Comparison of ENCODE assay signal across 25 cellular contexts in the genomic region with DNA sequence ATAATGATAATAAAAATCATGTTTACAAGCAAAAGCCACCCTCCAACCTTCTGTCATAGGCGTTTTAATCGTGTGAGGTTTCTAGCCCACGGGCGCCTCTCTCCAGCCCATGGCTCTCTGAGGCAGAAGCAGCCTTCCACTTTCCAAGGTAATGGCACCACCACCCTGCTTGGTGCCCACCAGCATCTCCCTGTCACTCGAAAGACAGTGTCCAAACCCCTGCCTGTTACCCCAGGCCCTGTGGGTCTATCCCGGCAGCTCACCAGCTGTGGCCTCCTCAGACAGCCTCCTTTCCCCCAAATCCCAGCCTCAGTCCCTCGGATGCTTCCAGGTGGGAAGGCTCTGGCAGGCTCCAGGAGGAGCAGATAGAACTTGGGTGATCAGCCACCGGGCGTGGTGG.
"Had no signal": no experiment of that assay in that cellular context is flagged by ENCODE, and none has a peak within 500 bp of the region (broad histone marks: within the 10 kb centered on the region; RNA-seq: fewer than 3 reads in every experiment).

No MANE protein-coding gene starts in this region.

- DNase-seq: colonic mucosa; dermis blood vessel endothelial cell; effector memory CD4-positive, alpha-beta T cell; erythroblast; esophagus squamous epithelium; foreskin melanocyte; mesenchymal stem cell; mucosa of descending colon; naive B cell; stimulated activated CD4-positive, alpha-beta T cell treated with anti-CD3 and anti-CD28 coated beads, Interleukin-2, amount 100 ng/mL, for 24 hours; stimulated activated CD4-positive, alpha-beta T cell treated with anti-CD3 and anti-CD28 coated beads, Interleukin-4, amount 100 ng/mL, for 24 hours; stimulated activated naive CD4-positive, alpha-beta T cell treated with Interleukin-2 at 50 U/mL for 16 hours; stomach; thyroid gland; upper lobe of left lung had no signal

- H3K27ac ChIP-seq: colonic mucosa, esophagus squamous epithelium, prostate gland, right atrium auricular region, stomach, thyroid gland, upper lobe of left lung, vagina had no signal

- H3K9me3 ChIP-seq: colonic mucosa, esophagus squamous epithelium, mucosa of descending colon, prostate gland, right atrium auricular region, stomach, thyroid gland, upper lobe of left lung, vagina had no signal

- FAIRE-seq: endometrium, keratinocyte had no signal

- H3K4me2 ChIP-seq: smooth muscle cell had no signal

- H3K36me3 ChIP-seq: colonic mucosa, esophagus squamous epithelium, prostate gland, right atrium auricular region, stomach, thyroid gland, upper lobe of left lung, vagina had no signal

- ATAC-seq: left lobe of liver; mucosa of descending colon; natural killer cell treated with Interleukin-12 subunit alpha and Interleukin-12 subunit beta and Interleukin-15 and Interleukin-18, amount 100 ng/mL, for 72 hours; sciatic nerve; stimulated activated effector memory CD8-positive, alpha-beta T cell treated with anti-CD3 and anti-CD28 coated beads, Interleukin-12 subunit alpha, Interleukin-12 subunit beta, amount 100 ng/mL, for 72 hours had no signal

- H3K4me3 ChIP-seq: colonic mucosa, esophagus squamous epithelium, mucosa of descending colon, prostate gland, right atrium auricular region, smooth muscle cell, stomach, thyroid gland, upper lobe of left lung, vagina had no signal

- H3K4me1 ChIP-seq: colonic mucosa had no signal

- H3K27me3 ChIP-seq: vagina had no signal
